In genomic region chr17:9105068-9105868, GRCh38 we compare ENCODE assay signal across 14 cellular contexts.
"Had no signal": no experiment of that assay in that cellular context is flagged by ENCODE, and none has a peak within 500 bp of the region (broad histone marks: within the 10 kb centered on the region; RNA-seq: fewer than 3 reads in every experiment).

No MANE protein-coding gene starts in this region.

- H3K4me3 ChIP-seq: pancreas had no signal

- H3K4me1 Mint-ChIP-seq: activated CD4-positive, alpha-beta memory T cell treated with anti-CD3 and anti-CD28 coated beads, Interleukin-2, amount 10 ng/mL, durations not matched to agents 7 days and 5 days; central memory CD8-positive, alpha-beta T cell; neural crest cell; stimulated activated memory B cell treated with anti-CD40 and anti-IgM and Interleukin-4, amounts not matched to agents 10 μg/mL and 1 μg/mL and 100 μg/mL, for 72 hours had no signal

- H3K36me3 Mint-ChIP-seq: memory B cell, type B pancreatic cell had no signal

- H3K27ac Mint-ChIP-seq: activated CD4-positive, alpha-beta memory T cell treated with anti-CD3 and anti-CD28 coated beads, Interleukin-2, amount 10 ng/mL, durations not matched to agents 7 days and 5 days; activated naive CD4-positive, alpha-beta T cell treated with anti-CD3 and anti-CD28 coated beads for 36 hours; activated T-helper 1 cell treated with anti-CD3 and anti-CD28 coated beads, Interleukin-12 subunit alpha, Interleukin-12 subunit beta, Interleukin-2, Interleukin-4 antibody, amounts not matched to agents 30 ng/mL and 10 ng/mL and 1 ng/mL, durations not matched to agents 14 hours and 24 hours and 36 hours; memory B cell; stimulated activated memory B cell treated with anti-CD40 and anti-IgM and Interleukin-4, amounts not matched to agents 10 μg/mL and 1 μg/mL and 100 μg/mL, for 72 hours; type B pancreatic cell had no signal

- H3K4me3 Mint-ChIP-seq: activated CD4-positive, alpha-beta memory T cell treated with anti-CD3 and anti-CD28 coated beads, Interleukin-2, amount 10 ng/mL, durations not matched to agents 7 days and 5 days; activated naive CD4-positive, alpha-beta T cell treated with anti-CD3 and anti-CD28 coated beads for 36 hours; activated T-helper 1 cell treated with anti-CD3 and anti-CD28 coated beads, Interleukin-12 subunit alpha, Interleukin-12 subunit beta, Interleukin-2, Interleukin-4 antibody, amounts not matched to agents 30 ng/mL and 10 ng/mL and 1 ng/mL, durations not matched to agents 14 hours and 24 hours and 36 hours; central memory CD8-positive, alpha-beta T cell; memory B cell; neural crest cell; stimulated activated memory B cell treated with anti-CD40 and anti-IgM and Interleukin-4, amounts not matched to agents 10 μg/mL and 1 μg/mL and 100 μg/mL, for 72 hours; type B pancreatic cell had no signal

- H3K36me3 ChIP-seq: pancreas had no signal

- H3K9me3 ChIP-seq: pancreas had no signal

- H3K27me3 ChIP-seq: pancreas had no signal

- H3K27ac ChIP-seq: pancreas had no signal

- DNase-seq: activated CD4-positive, alpha-beta memory T cell treated with anti-CD3 and anti-CD28 coated beads, Interleukin-2, amount 10 ng/mL, durations not matched to agents 7 days and 5 days; activated naive CD4-positive, alpha-beta T cell treated with anti-CD3 and anti-CD28 coated beads for 36 hours; cortex of kidney; effector CD8-positive, alpha-beta T cell; left colon; retina; T1000 had no signal

- H3K9me3 Mint-ChIP-seq: central memory CD8-positive, alpha-beta T cell; type B pancreatic cell had no signal

- ATAC-seq: left colon; stimulated activated memory B cell treated with anti-CD40 and anti-IgM and Interleukin-4, amounts not matched to agents 10 μg/mL and 1 μg/mL and 100 μg/mL, for 72 hours had no signal
